ENCODE assay signal across 22 cellular contexts in genomic region chr4:87317527-87317926, GRCh38. TPM values are rescaled to one million over a fixed set of nuclear protein-coding genes. Genes with fewer than 3 reads are reported as not detected.
DNase-seq lines count a peak whose midpoint lies in the region; ATAC-seq and TF ChIP-seq lines count a peak whose summit lies in the region.
"Had no signal": no experiment of that assay in that cellular context is flagged by ENCODE, and none has a peak within 500 bp of the region (broad histone marks: within the 10 kb centered on the region; RNA-seq: fewer than 3 reads in every experiment).

No MANE protein-coding gene starts in this region.

- H3K36me3 Mint-ChIP-seq in WTC11: no peaks in the 10 kb centered on the region
- H3K36me3 Mint-ChIP-seq in endothelial cell (ENCODE audit: low read depth, unreplicated experiment): no peaks in the 10 kb centered on the region
- no peaks in the 10 kb centered on the region for H3K36me3 Mint-ChIP-seq in activated T-helper 1 cell treated with anti-CD3 and anti-CD28 coated beads, Interleukin-12 subunit alpha, Interleukin-12 subunit beta, Interleukin-2, Interleukin-4 antibody, amounts not matched to agents 30 ng/mL and 10 ng/mL and 1 ng/mL, durations not matched to agents 14 hours and 24 hours and 36 hours (ENCODE audit: low read depth)
- H3K36me3 Mint-ChIP-seq: activated CD4-positive, alpha-beta memory T cell treated with anti-CD3 and anti-CD28 coated beads for 36 hours had no signal

- CTCF ChIA-PET in WTC11 (lab: Charles Lee): interaction anchor here (0.6 kb wide), 1 partner anchor 715 kb away, joined by 3 read pairs; no protein-coding TSS in a partner anchor

- no peak overlapping the region for H2AFZ ChIP-seq in hepatocyte
- H2AFZ ChIP-seq: neural progenitor cell had no signal

- ATAC-seq in WTC11: no peak
- ATAC-seq: K562 had no signal

- H3K4me1 Mint-ChIP-seq in WTC11 (0 out of 2 replicates have a peak, but pooled peaks cover 2% of the 10 kb centered on the region), endothelial cell (ENCODE audit: unreplicated experiment) (peaks cover 8% of the 10 kb centered on the region)
- no peaks in the 10 kb centered on the region for H3K4me1 Mint-ChIP-seq in activated T-helper 1 cell treated with anti-CD3 and anti-CD28 coated beads, Interleukin-12 subunit alpha, Interleukin-12 subunit beta, Interleukin-2, Interleukin-4 antibody, amounts not matched to agents 30 ng/mL and 10 ng/mL and 1 ng/mL, durations not matched to agents 14 hours and 24 hours and 36 hours (ENCODE audit: low read depth)
- H3K4me1 Mint-ChIP-seq: central memory CD8-positive, alpha-beta T cell; neural progenitor cell had no signal

- H3K4me2 ChIP-seq in hepatocyte: no peak overlapping the region
- H3K4me2 ChIP-seq: neural progenitor cell, SK-N-SH had no signal

- H3K27me3 Mint-ChIP-seq in WTC11 (ENCODE audit: low read depth): no peaks in the 10 kb centered on the region
- peaks cover 2% of the 10 kb centered on the region for H3K27me3 Mint-ChIP-seq in endothelial cell (ENCODE audit: unreplicated experiment)
- peaks cover under 1% of the 10 kb centered on the region for H3K27me3 Mint-ChIP-seq in activated T-helper 1 cell treated with anti-CD3 and anti-CD28 coated beads, Interleukin-12 subunit alpha, Interleukin-12 subunit beta, Interleukin-2, Interleukin-4 antibody, amounts not matched to agents 30 ng/mL and 10 ng/mL and 1 ng/mL, durations not matched to agents 14 hours and 24 hours and 36 hours (ENCODE audit: insufficient read depth)
- H3K27me3 Mint-ChIP-seq: activated CD4-positive, alpha-beta memory T cell treated with anti-CD3 and anti-CD28 coated beads for 36 hours; central memory CD8-positive, alpha-beta T cell had no signal

- H3K27me3 ChIP-seq in hepatocyte: no peaks in the 10 kb centered on the region
- H3K27me3 ChIP-seq: neural progenitor cell had no signal

- POLR2A ChIA-PET in WTC11 (lab: Charles Lee): no interaction called here

- H3K9me3 Mint-ChIP-seq in WTC11 (no peaks in the 10 kb centered on the region), endothelial cell (ENCODE audit: unreplicated experiment) (no peaks in the 10 kb centered on the region)
- H3K9me3 Mint-ChIP-seq in activated T-helper 1 cell treated with anti-CD3 and anti-CD28 coated beads, Interleukin-12 subunit alpha, Interleukin-12 subunit beta, Interleukin-2, Interleukin-4 antibody, amounts not matched to agents 30 ng/mL and 10 ng/mL and 1 ng/mL, durations not matched to agents 14 hours and 24 hours and 36 hours: no peaks in the 10 kb centered on the region
- H3K9me3 Mint-ChIP-seq: activated CD4-positive, alpha-beta memory T cell treated with anti-CD3 and anti-CD28 coated beads for 36 hours; central memory CD8-positive, alpha-beta T cell; HFFc6 had no signal

- no peak overlapping the region for H3K27ac Mint-ChIP-seq in WTC11
- H3K27ac Mint-ChIP-seq in endothelial cell (ENCODE audit: unreplicated experiment): no peak overlapping the region
- H3K27ac Mint-ChIP-seq in activated T-helper 1 cell treated with anti-CD3 and anti-CD28 coated beads, Interleukin-12 subunit alpha, Interleukin-12 subunit beta, Interleukin-2, Interleukin-4 antibody, amounts not matched to agents 30 ng/mL and 10 ng/mL and 1 ng/mL, durations not matched to agents 14 hours and 24 hours and 36 hours: no peak overlapping the region
- H3K27ac Mint-ChIP-seq: activated CD4-positive, alpha-beta memory T cell treated with anti-CD3 and anti-CD28 coated beads for 36 hours; HFFc6; neural progenitor cell had no signal

- DNase-seq in HPDE6-E6E7 (ENCODE audit: extremely low spot score) (peak; percentile 34), WTC11 (ENCODE audit: low spot score) (no peak), hepatocyte (ENCODE audit: low spot score) (peak; percentile 46), retinal pigment epithelial cell (ENCODE audit: low read depth) (peak; percentile 12), endothelial cell (ENCODE audit: low spot score) (no peak), NCI-H1694 (lab: John Stamatoyannopoulos, UW) (no peak)
- DNase-seq in activated T-helper 1 cell treated with anti-CD3 and anti-CD28 coated beads, Interleukin-12 subunit alpha, Interleukin-12 subunit beta, Interleukin-2, Interleukin-4 antibody, amounts not matched to agents 30 ng/mL and 10 ng/mL and 1 ng/mL, durations not matched to agents 14 hours and 24 hours and 36 hours (ENCODE audit: low spot score): no peak
- DNase-seq: activated naive CD4-positive, alpha-beta T cell treated with Interleukin-2 at 50 U/mL for 16 hours; AML-193; amygdala; HFFc6; NCI-H1048; NCI-H2029 treated with DMSO at 0.1 percent for 48 hours; NCI-H446 treated with DMSO at 0.1 percent for 48 hours; SK-N-SH; WERI-Rb-1 had no signal

- WGBS in hepatocyte (ENCODE audit: low lambda C conversion rate, missing lambda C conversion rate): 61% methylated on average over 1 of the region's 1 CpG

- no peak overlapping the region for H3K4me3 ChIP-seq in hepatocyte
- H3K4me3 ChIP-seq in retinal pigment epithelial cell (ENCODE audit: low read length): no peak overlapping the region
- H3K4me3 ChIP-seq: K562, neural progenitor cell, prostate gland had no signal

- no peaks in the 10 kb centered on the region for H3K79me2 ChIP-seq in hepatocyte

- H3K36me3 ChIP-seq in hepatocyte (replicated peaks; ENCODE audit: insufficient read depth, low read depth): no peaks in the 10 kb centered on the region
- H3K36me3 ChIP-seq: neural progenitor cell, prostate gland, WERI-Rb-1 had no signal

- H3K4me3 Mint-ChIP-seq in WTC11 (no peak overlapping the region), endothelial cell (ENCODE audit: unreplicated experiment) (no peak overlapping the region)
- H3K4me3 Mint-ChIP-seq in activated T-helper 1 cell treated with anti-CD3 and anti-CD28 coated beads, Interleukin-12 subunit alpha, Interleukin-12 subunit beta, Interleukin-2, Interleukin-4 antibody, amounts not matched to agents 30 ng/mL and 10 ng/mL and 1 ng/mL, durations not matched to agents 14 hours and 24 hours and 36 hours: no peak overlapping the region
- H3K4me3 Mint-ChIP-seq: activated CD4-positive, alpha-beta memory T cell treated with anti-CD3 and anti-CD28 coated beads for 36 hours; central memory CD8-positive, alpha-beta T cell; HFFc6; neural progenitor cell had no signal

- H3K27ac ChIP-seq in hepatocyte: no peak overlapping the region
- H3K27ac ChIP-seq: HL-60, neural progenitor cell, prostate gland, WERI-Rb-1 had no signal

- TF ChIP-seq CTCF in WTC11 (IDR thresholded peaks at IDR 0.05): no peak
- TF ChIP-seq CTCF in hepatocyte (IDR thresholded peaks at IDR 0.05; ENCODE audit: poor library complexity): no peak
- no peak for TF ChIP-seq CTCF in retinal pigment epithelial cell (conservative IDR thresholded peaks at IDR 0.05; ENCODE audit: low read depth, low read length)
- TF ChIP-seq CTCF in endothelial cell (IDR thresholded peaks at IDR 0.05; ENCODE audit: unreplicated experiment): no peak

- no peaks in the 10 kb centered on the region for H4K20me1 ChIP-seq in hepatocyte (ENCODE audit: insufficient read depth, poor library complexity, severe bottlenecking)

- intact Hi-C loops in activated T-helper 1 cell treated with anti-CD3 and anti-CD28 coated beads, Interleukin-12 subunit alpha, Interleukin-12 subunit beta, Interleukin-2, Interleukin-4 antibody, amounts not matched to agents 30 ng/mL and 10 ng/mL and 1 ng/mL, durations not matched to agents 14 hours and 24 hours and 36 hours (cut with micrococcal nuclease): no loop called here

- no peaks in the 10 kb centered on the region for H3K9me2 ChIP-seq in hepatocyte (replicated peaks; ENCODE audit: insufficient read depth)
- H3K9me2 ChIP-seq: SK-N-SH had no signal

- H3K4me1 ChIP-seq in hepatocyte (ENCODE audit: insufficient read depth): no peaks in the 10 kb centered on the region
- H3K4me1 ChIP-seq: neural progenitor cell, prostate gland had no signal

- no peaks in the 10 kb centered on the region for H3K9me3 ChIP-seq in hepatocyte (ENCODE audit: low read depth)
- H3K9me3 ChIP-seq: prostate gland, SK-N-SH had no signal

TF ChIP-seq in WTC11, 78 proteins besides CTCF, POLR2A, EP300 and RAD21:
- TF ChIP-seq FOXP4 (CRISPR knock-in tag; IDR thresholded peaks at IDR 0.05): no peak
- 0 out of 2 replicates have a peak, but pooled peaks have one; percentile 20 for TF ChIP-seq GABPB1 (CRISPR knock-in tag; IDR thresholded peaks at IDR 0.05)
TF ChIP-seq in WTC11: peak in this region for 1.

RNA-seq across cellular contexts. Expression of gene HSD17B13, which starts 5.2 kb away (rescaled TPM):
- 0.07 to 0.25 TPM in 2 of 3 replicates, not detected in the other for total RNA-seq in WTC11 (2021)
- 0.52 and 1.00 TPM in 2 replicates for total RNA-seq in hepatocyte
- 0.30 and 0.81 TPM in 2 replicates for polyA plus RNA-seq in hepatocyte
- not detected for total RNA-seq in endothelial cell (ENCODE audit: unreplicated experiment)
- total RNA-seq in activated T-helper 1 cell treated with anti-CD3 and anti-CD28 coated beads, Interleukin-12 subunit alpha, Interleukin-12 subunit beta, Interleukin-2, Interleukin-4 antibody, amounts not matched to agents 30 ng/mL and 10 ng/mL and 1 ng/mL, durations not matched to agents 14 hours and 24 hours and 36 hours: 0.10 TPM in 1 of 2 replicates, not detected in the other
- total RNA-seq: HFFc6 had no signal

Comparison
In these comparisons a context has a peak if more than half of its experiments do, and no peak if none do; other contexts are left out.
1. DNase-seq: peak in HPDE6-E6E7 (single experiment), hepatocyte (single experiment) and retinal pigment epithelial cell (single experiment); none in WTC11 (single experiment), endothelial cell (single experiment), NCI-H1694 (single experiment) and activated T-helper 1 cell treated with anti-CD3 and anti-CD28 coated beads, Interleukin-12 subunit alpha, Interleukin-12 subunit beta, Interleukin-2, Interleukin-4 antibody, amounts not matched to agents 30 ng/mL and 10 ng/mL and 1 ng/mL, durations not matched to agents 14 hours and 24 hours and 36 hours (single experiment).